21 cellular contexts compared by ENCODE assay signal in genomic region chr9:124493794-124494479, GRCh38. TPM values are rescaled to one million over a fixed set of nuclear protein-coding genes. Genes with fewer than 3 reads are reported as not detected.
DNase-seq lines count a peak whose midpoint lies in the region; ATAC-seq and TF ChIP-seq lines count a peak whose summit lies in the region.
"Had no signal": no experiment of that assay in that cellular context is flagged by ENCODE, and none has a peak within 500 bp of the region (broad histone marks: within the 10 kb centered on the region; RNA-seq: fewer than 3 reads in every experiment).

No MANE protein-coding gene starts in this region.

- H3K4me2 ChIP-seq in smooth muscle cell: no peak overlapping the region

- TF ChIP-seq CTCF in GM10266 (IDR thresholded peaks at IDR 0.05; ENCODE audit: control insufficient read depth, insufficient read depth, low read depth, missing control alignments) (no peak), adrenal gland (IDR thresholded peaks at IDR 0.05) (no peak), smooth muscle cell (IDR thresholded peaks at IDR 0.05; ENCODE audit: borderline replicate concordance, insufficient read depth, poor library complexity, severe bottlenecking) (no peak)

- no peak overlapping the region for H3K9ac ChIP-seq in smooth muscle cell (ENCODE audit: low read depth)

- no peaks in the 10 kb centered on the region for H3K36me3 ChIP-seq in adrenal gland (replicated peaks in 1 of 2)
- no peaks in the 10 kb centered on the region for H3K36me3 ChIP-seq in smooth muscle cell (ENCODE audit: low read depth)
- H3K36me3 ChIP-seq: heart right ventricle, uterus had no signal

- H3K27me3 ChIP-seq in adrenal gland (no peaks in the 10 kb centered on the region), smooth muscle cell (ENCODE audit: low read depth) (peaks cover 3% of the 10 kb centered on the region)
- H3K27me3 ChIP-seq: uterus had no signal

- H3K4me1 ChIP-seq in adrenal gland (replicated peaks in 1 of 2) (peaks cover 29 to 38% of the 10 kb centered on the region in 2 donors), smooth muscle cell (ENCODE audit: low read depth) (peaks cover 5% of the 10 kb centered on the region)
- H3K4me1 ChIP-seq: heart right ventricle, uterus had no signal

- H3K9me3 ChIP-seq in adrenal gland (replicated peaks in 1 of 3) (no peaks in the 10 kb centered on the region), smooth muscle cell (replicated peaks; ENCODE audit: low read depth) (no peaks in the 10 kb centered on the region)
- H3K9me3 ChIP-seq: heart right ventricle, uterus had no signal

- 54 to 85% (median 55%) methylated on average over 6 to 18 of the region's 18 CpGs for WGBS in adrenal gland, 4 donors
- 94% methylated on average over 18 of the region's 18 CpGs for WGBS in smooth muscle cell (ENCODE audit: low lambda C conversion rate)

- no peaks in the 10 kb centered on the region for H3F3A ChIP-seq in smooth muscle cell (ENCODE audit: low read depth)

- H3K79me2 ChIP-seq in smooth muscle cell (ENCODE audit: low read depth): no peaks in the 10 kb centered on the region

- TF ChIP-seq POLR2A in adrenal gland (IDR thresholded peaks at IDR 0.05): no peak

- H4K20me1 ChIP-seq in smooth muscle cell (ENCODE audit: low read depth): no peaks in the 10 kb centered on the region

- peak; percentile 68 for DNase-seq in GM10266 (ENCODE audit: extremely low spot score)
- DNase-seq in adrenal gland: peak in 5 of 7 donors; percentile 27 to 67 (median 60)
- DNase-seq in NCI-H510A (lab: John Stamatoyannopoulos, UW): no peak
- DNase-seq in Right ventricle myocardium inferior (ENCODE audit: missing footprints): no peak
- no peak for DNase-seq in NCI-H146 (lab: John Stamatoyannopoulos, UW)
- no peak for DNase-seq in smooth muscle cell (lab: John Stamatoyannopoulos, UW; ENCODE audit: unreplicated experiment)
- DNase-seq: activated CD4-positive, alpha-beta memory T cell treated with anti-CD3 and anti-CD28 coated beads, Interleukin-2, amount 10 ng/mL, durations not matched to agents 7 days and 5 days; CD4-positive, alpha-beta memory T cell; DND-41; effector CD8-positive, alpha-beta T cell; heart right ventricle; islet precursor cell; mammary epithelial cell; NCI-H345; OCI-M1; uterus had no signal

- peak overlapping the region in 3 of 5 donors; percentile 4 to 59 (median 46) for H3K27ac ChIP-seq in adrenal gland
- H3K27ac ChIP-seq in smooth muscle cell (ENCODE audit: low read depth): no peak overlapping the region
- H3K27ac ChIP-seq: heart right ventricle, uterus had no signal

- no peak overlapping the region for H3K4me3 ChIP-seq in adrenal gland
- H3K4me3 ChIP-seq in smooth muscle cell: no peak overlapping the region
- H3K4me3 ChIP-seq: heart right ventricle, uterus had no signal

- peak; percentile 60 for ATAC-seq in GM19035 (IDR thresholded peaks at IDR 0.05; ENCODE audit: unreplicated experiment)
- peak; percentile 80 for ATAC-seq in HG02852 (IDR thresholded peaks at IDR 0.05; ENCODE audit: unreplicated experiment)
- ATAC-seq in Right ventricle myocardium inferior: no peak
- ATAC-seq: SK-N-SH treated with all-trans-retinoic acid at 6 μM for 48 hours had no signal

- no peak overlapping the region for H2AFZ ChIP-seq in smooth muscle cell (ENCODE audit: low read depth)

- intact Hi-C loops in adrenal gland (cut with DNase I): no loop called here
- intact Hi-C loops in Right ventricle myocardium inferior (cut with DNase I): no loop called here

RNA-seq across cellular contexts. Expression of gene NR5A1, which starts 13.3 kb away (rescaled TPM):
- 100 to 1,000 TPM; 167 to 637 (median 218) TPM for total RNA-seq in adrenal gland
- 100 to 1,000 TPM; 110 to 312 (median 225) TPM for polyA plus RNA-seq in adrenal gland
- total RNA-seq in Right ventricle myocardium inferior: not detected
- not detected in 2 replicates for total RNA-seq in smooth muscle cell
- polyA plus RNA-seq in smooth muscle cell: 0.07 TPM in 1 of 2 replicates, not detected in the other
- total RNA-seq: activated CD4-positive, alpha-beta memory T cell treated with anti-CD3 and anti-CD28 coated beads, Interleukin-2, amount 10 ng/mL, durations not matched to agents 7 days and 5 days; cardiac septum; CD4-positive, alpha-beta memory T cell; fibroblast of lung; heart right ventricle; mammary epithelial cell had no signal
- polyA plus RNA-seq: CD4-positive, alpha-beta memory T cell; fibroblast of lung; mammary epithelial cell had no signal

RNA-seq across cellular contexts. Expression of gene ADGRD2, which starts 43.7 kb away (rescaled TPM):
- total RNA-seq in adrenal gland (1 to 10 TPM in 1 of 8 donors, under 1 TPM in 4, not detected in 3; 0.29 to 4.4 (median 0.39) TPM), Right ventricle myocardium inferior (not detected), smooth muscle cell (not detected in 2 replicates)
- polyA plus RNA-seq in adrenal gland (1 to 10 TPM in 1 of 3 donors, under 1 TPM in 2; 0.16 to 1.0 (median 0.53) TPM), smooth muscle cell (not detected in 2 replicates)
- total RNA-seq: activated CD4-positive, alpha-beta memory T cell treated with anti-CD3 and anti-CD28 coated beads, Interleukin-2, amount 10 ng/mL, durations not matched to agents 7 days and 5 days; cardiac septum; CD4-positive, alpha-beta memory T cell; fibroblast of lung had no signal
- polyA plus RNA-seq: CD4-positive, alpha-beta memory T cell; fibroblast of lung had no signal

Comparison
In these comparisons a context has a peak if more than half of its experiments do, and no peak if none do; other contexts are left out.
1. DNase-seq: peak in GM10266 (single experiment) and adrenal gland (5 of 7); none in NCI-H510A (single experiment), Right ventricle myocardium inferior (single experiment), NCI-H146 (single experiment) and smooth muscle cell (single experiment).
2. RNA of gene NR5A1, which starts 13.3 kb away (total RNA-seq): 167 to 637 TPM in adrenal gland; not detected in Right ventricle myocardium inferior (single experiment) and not detected in smooth muscle cell; every median in the first group is over 100 times any median in the second.